In genomic region chr7:96996937-96997511, GRCh38 we compare ENCODE assay signal across 18 cellular contexts. TPM values are rescaled to one million over a fixed set of nuclear protein-coding genes. Genes with fewer than 3 reads are reported as not detected.
A peak's percentile ranks its signal among the peaks of the same experiment; 100 is the strongest.
DNase-seq lines count a peak whose midpoint lies in the region; FAIRE-seq and TF ChIP-seq lines count a peak whose summit lies in the region.
"Had no signal": no experiment of that assay in that cellular context is flagged by ENCODE, and none has a peak within 500 bp of the region (broad histone marks: within the 10 kb centered on the region; RNA-seq: fewer than 3 reads in every experiment).

No MANE protein-coding gene starts in this region.

- POLR2A ChIA-PET in A673 (lab: Charles Lee; ENCODE audit: low non-redundant PET) (no interaction called here), H1 (lab: Charles Lee; ENCODE audit: partially characterized antibody) (interaction anchor here (1.2 to 1.7 kb wide), 2 partner anchors 9 to 27 kb away, joined by 3 to 13 read pairs; partner anchors contain the start of gene DLX6)

- no peak overlapping the region for H4K5ac ChIP-seq in H1 (ENCODE audit: insufficient read length, low read depth, low read length)

- H3K18ac ChIP-seq in H1 (ENCODE audit: extremely low read depth, low read length), result no peak overlapping the region

- H3K27me3 Mint-ChIP-seq in chondrocyte (ENCODE audit: low read depth), result peaks cover 93% of the 10 kb centered on the region

- no peak overlapping the region for H2BK120ac ChIP-seq in H1 (replicated peaks; ENCODE audit: low read depth, low read length)

- H3K4me1 ChIP-seq in A673 (ENCODE audit: insufficient read depth, low read length, poor library complexity, severe bottlenecking) (peaks cover 18% of the 10 kb centered on the region), HUES6 (ENCODE audit: control insufficient read depth, insufficient read depth, low read length) (peaks cover 56% of the 10 kb centered on the region), H1 (replicated peaks in 1 of 4; ENCODE audit: control insufficient read depth in 3 of 4, insufficient read depth in 4 of 4, low read length in 3 of 4) (peaks cover 16 to 42% (median 28%) of the 10 kb centered on the region in 4 experiments)
- H3K4me1 ChIP-seq: A549, Caco-2 had no signal

- H3K36me3 Mint-ChIP-seq in chondrocyte (ENCODE audit: low read depth), result peaks cover 6% of the 10 kb centered on the region

- H2AFZ ChIP-seq in H1 (ENCODE audit: low read length) (no peak overlapping the region), neural cell (ENCODE audit: low read depth, low read length) (no peak overlapping the region)

- H2AK5ac ChIP-seq in H1 (ENCODE audit: low read depth, low read length), result no peak overlapping the region

- H3K4ac ChIP-seq in H1 (replicated peaks; ENCODE audit: insufficient read length, low read depth, low read length), result no peak overlapping the region

- intact Hi-C loops in A673 (cut with micrococcal nuclease; ENCODE audit: unreplicated experiment), result no loop called here

- no peak overlapping the region for H3K4me3 Mint-ChIP-seq in chondrocyte (ENCODE audit: unreplicated experiment)
- H3K4me3 Mint-ChIP-seq: HFFc6 had no signal

- H4K91ac ChIP-seq in H1 (replicated peaks; ENCODE audit: insufficient read length, low read length), result no peak overlapping the region

- H2BK12ac ChIP-seq in H1 (ENCODE audit: low read depth, low read length), result peak overlapping the region; percentile 55; the same call in 1 of the 2 replicates

- H3K14ac ChIP-seq in H1 (ENCODE audit: insufficient read length), result no peak overlapping the region

- no peak for DNase-seq in A673 (ENCODE audit: low spot score)
- DNase-seq in H1 (ENCODE audit: low read depth in 1 of 2, low spot score in 2 of 2), result no peak
- DNase-seq in chondrocyte (ENCODE audit: low spot score), result no peak
- DNase-seq in stimulated activated CD8-positive, alpha-beta memory T cell treated with anti-CD3 and anti-CD28 coated beads, Interleukin-4, amount 100 ng/mL, for 48 hours, result no peak
- DNase-seq in erythroblast (lab: John Stamatoyannopoulos, UW), result no peak
- no peak for DNase-seq in NCI-H187 treated with DMSO at 0.1 percent for 48 hours (lab: John Stamatoyannopoulos, UW)
- DNase-seq: AML-193; Caco-2; HFFc6; Karpas-422; MM.1S; NCI-H1105; NCI-H2029; NCI-H510A treated with DMSO at 0.1 percent for 48 hours; NK-92 treated with Interleukin-12 subunit alpha and Interleukin-12 subunit beta, amount 100 ng/mL, for 24 hours had no signal

- TF ChIP-seq POLR2A in H1 (IDR thresholded peaks at IDR 0.05; ENCODE audit: control extremely low read depth in 1 of 2, low read depth in 2 of 2, low read length in 2 of 2), result no peak
- TF ChIP-seq POLR2A in erythroblast (IDR thresholded peaks at IDR 0.05; ENCODE audit: low read length), result no peak

- H3K9me3 ChIP-seq in A673 (ENCODE audit: low read depth, low read length, poor library complexity, severe bottlenecking) (no peaks in the 10 kb centered on the region), HUES6 (ENCODE audit: control insufficient read depth, insufficient read depth, low read depth, low read length) (no peaks in the 10 kb centered on the region), H1 (ENCODE audit: insufficient read depth in 2 of 2, low read depth in 1 of 2, low read length in 1 of 2) (peaks cover 0 to 5% of the 10 kb centered on the region in 2 experiments; a peak in 1 of 4 replicates), neural cell (ENCODE audit: low read length) (no peaks in the 10 kb centered on the region)
- H3K9me3 ChIP-seq: A549, Caco-2 had no signal

- H4K20me1 ChIP-seq in H1 (replicated peaks in 1 of 2; ENCODE audit: control insufficient read depth in 1 of 2, insufficient read depth in 2 of 2, low read length in 2 of 2), result peaks cover 10 to 42% of the 10 kb centered on the region in 2 experiments
- no peaks in the 10 kb centered on the region for H4K20me1 ChIP-seq in neural cell (ENCODE audit: insufficient read depth)

- no peak overlapping the region for H2BK20ac ChIP-seq in H1 (ENCODE audit: low read length)

- H3K23ac ChIP-seq in H1 (ENCODE audit: insufficient read length), result no peak overlapping the region

- 12% methylated on average over 11 of the region's 14 CpGs; no CpG with 5 or more reads in 1 of the 2 experiments for WGBS in H1 (ENCODE audit: extremely low coverage in 1 of 2, insufficient coverage in 1 of 2, insufficient read length in 1 of 2, insufficient replicate concordance in 2 of 2, low coverage in 1 of 2, low lambda C conversion rate in 2 of 2, missing lambda C conversion rate in 1 of 2), 2 experiments

- H3K27ac ChIP-seq in A673 (ENCODE audit: low read depth, low read length, poor library complexity, severe bottlenecking) (no peak overlapping the region), HUES6 (ENCODE audit: low read depth, low read length) (no peak overlapping the region), H1 (ENCODE audit: low read depth, low read length) (no peak overlapping the region), neural cell (ENCODE audit: low read length) (peak overlapping the region; percentile 100)
- H3K27ac ChIP-seq: A549 had no signal

- FAIRE-seq in H1 (lab: Jason Lieb, UNC), result no peak
- FAIRE-seq: A549 had no signal

- CTCF ChIA-PET in A673 (lab: Charles Lee) (no interaction called here), H1 (lab: Charles Lee; ENCODE audit: partially characterized antibody) (interaction anchor here (1.3 to 12.6 kb wide), 3 partner anchors 10 to 30 kb away, joined by 4 to 150 read pairs (median 13); no protein-coding TSS in a partner anchor)

- H3K36me3 ChIP-seq in A673 (ENCODE audit: insufficient read depth, low read length, poor library complexity, severe bottlenecking), result no peaks in the 10 kb centered on the region
- H3K36me3 ChIP-seq in HUES6 (ENCODE audit: control insufficient read depth, insufficient read depth, low read length), result no peaks in the 10 kb centered on the region
- peaks cover 0 to 5% (median 0%) of the 10 kb centered on the region in 4 experiments; a peak in 1 of 8 replicates for H3K36me3 ChIP-seq in H1 (ENCODE audit: control insufficient read depth in 2 of 4, insufficient read depth in 4 of 4, low read length in 3 of 4)
- H3K36me3 ChIP-seq in neural cell (ENCODE audit: insufficient read depth, low read length), result no peaks in the 10 kb centered on the region

- H3K79me2 ChIP-seq in H1 (ENCODE audit: control insufficient read depth in 1 of 2, insufficient read depth in 2 of 2, low read length in 2 of 2), result no peaks in the 10 kb centered on the region
- H3K79me2 ChIP-seq in neural cell (replicated peaks; ENCODE audit: insufficient read depth, low read length), result peaks cover 84% of the 10 kb centered on the region

- peaks cover 15% of the 10 kb centered on the region for H3K4me1 Mint-ChIP-seq in chondrocyte (ENCODE audit: low read depth)

- H3K4me2 ChIP-seq in H1 (ENCODE audit: insufficient read depth in 1 of 2, low read depth in 2 of 2, low read length in 2 of 2) (peak overlapping the region; percentile 52 to 62), neural cell (ENCODE audit: low read length) (peak overlapping the region; percentile 89)
- H3K4me2 ChIP-seq: A549 had no signal

- H3K9ac ChIP-seq in HUES6 (ENCODE audit: low read length), result no peak overlapping the region
- no peak overlapping the region for H3K9ac ChIP-seq in H1 (replicated peaks in 1 of 4; ENCODE audit: extremely low read depth in 1 of 4, low read depth in 3 of 4, low read length in 3 of 4)
- H3K9ac ChIP-seq in neural cell (ENCODE audit: low read length), result peak overlapping the region; percentile 99

- TF ChIP-seq RAD21 in H1 (IDR thresholded peaks at IDR 0.05 in 1 of 2, conservative IDR thresholded peaks at IDR 0.05 in 1 of 2; ENCODE audit: low read depth in 2 of 2, low read length in 2 of 2) (no peak), neural cell (conservative IDR thresholded peaks at IDR 0.05) (no peak)

- no peaks in the 10 kb centered on the region for H3K9me2 ChIP-seq in neural cell (ENCODE audit: insufficient read depth, low read length)

- TF ChIP-seq EP300 in H1 (IDR thresholded peaks at IDR 0.05; ENCODE audit: borderline replicate concordance in 1 of 2, low read depth in 2 of 2, low read length in 2 of 2), result no peak
- peak; percentile 9 for TF ChIP-seq EP300 in neural cell (conservative IDR thresholded peaks at IDR 0.05; ENCODE audit: poor library complexity, severe bottlenecking)

- H3K79me1 ChIP-seq in H1 (ENCODE audit: low read depth, low read length), result no peaks in the 10 kb centered on the region

- H2BK15ac ChIP-seq in H1 (ENCODE audit: low read length), result 0 out of 2 replicates have a peak overlapping the region, but pooled peaks have one; percentile 85

- no peaks in the 10 kb centered on the region for H3K9me3 Mint-ChIP-seq in chondrocyte (ENCODE audit: low read depth)
- H3K9me3 Mint-ChIP-seq: HFFc6 had no signal

- no peak for TF ChIP-seq CTCF in A673 (conservative IDR thresholded peaks at IDR 0.05; ENCODE audit: low read depth, low read length)
- TF ChIP-seq CTCF in H1 (IDR thresholded peaks at IDR 0.05; ENCODE audit: control extremely low read depth in 1 of 3, insufficient read depth in 1 of 3, low read depth in 1 of 3, low read length in 3 of 3), result no peak
- no peak for TF ChIP-seq CTCF in neural cell (IDR thresholded peaks at IDR 0.05; ENCODE audit: poor library complexity, severe bottlenecking)
- TF ChIP-seq CTCF in chondrocyte (IDR thresholded peaks at IDR 0.05), result no peak

- H3K27me3 ChIP-seq in A673 (replicated peaks; ENCODE audit: insufficient read depth, low read depth, low read length, poor library complexity), result no peaks in the 10 kb centered on the region
- H3K27me3 ChIP-seq in HUES6 (ENCODE audit: control insufficient read depth, insufficient read depth, low read length), result peaks cover 100% of the 10 kb centered on the region
- peaks cover 83 to 99% (median 94%) of the 10 kb centered on the region in 4 experiments for H3K27me3 ChIP-seq in H1 (replicated peaks in 1 of 4; ENCODE audit: control insufficient read depth in 3 of 4, extremely low read depth in 1 of 4, insufficient read depth in 3 of 4, low read length in 3 of 4)
- H3K27me3 ChIP-seq in neural cell (ENCODE audit: insufficient read depth, low read depth, low read length), result peaks cover 5% of the 10 kb centered on the region

- no peaks in the 10 kb centered on the region; the same call in 1 of the 2 replicates for H3K23me2 ChIP-seq in H1 (ENCODE audit: low read depth, low read length)

- no TSS peak for BruUV-seq in A673 (replicated peaks; lab: Mats Ljungman, UMichigan)

- no peak overlapping the region for H3K56ac ChIP-seq in H1 (replicated peaks; ENCODE audit: insufficient read length, low read depth, low read length)

- H4K8ac ChIP-seq in H1 (ENCODE audit: extremely low read depth, insufficient read depth, low read length), result no peak overlapping the region

- H2BK5ac ChIP-seq in H1 (ENCODE audit: low read depth, low read length), result no peak overlapping the region; the same call in 1 of the 2 replicates

- H3F3A ChIP-seq in neural cell (ENCODE audit: insufficient read depth, low read length, poor library complexity, severe bottlenecking), result peaks cover 4% of the 10 kb centered on the region

- no peak overlapping the region for H3K27ac Mint-ChIP-seq in chondrocyte (ENCODE audit: unreplicated experiment)
- H3K27ac Mint-ChIP-seq: HFFc6 had no signal

- H3K4me3 ChIP-seq in A673 (ENCODE audit: low read depth, low read length, poor library complexity, severe bottlenecking) (peak overlapping the region; percentile 9), HUES6 (ENCODE audit: low read depth, low read length) (peak overlapping the region; percentile 16), H1 (ENCODE audit: extremely low read depth in 1 of 4, insufficient read depth in 2 of 4, low read depth in 3 of 4, low read length in 4 of 4) (peak overlapping the region in 1 of 4 experiments; percentile 41; a peak in 1 of 8 replicates), neural cell (ENCODE audit: low read length) (peak overlapping the region; percentile 87)
- H3K4me3 ChIP-seq: A549 had no signal

RNA-seq across cellular contexts. Expression of gene DLX6, which starts 8.3 kb away (rescaled TPM):
- 17.9 and 19.3 TPM in 2 replicates for total RNA-seq in A673 (2021)
- not detected in 2 replicates for total RNA-seq in H1 (2021; fragmentation: NEBNext Ultra II Directional; extraction: Animal tissue kit (Norgen Biotek cat#: 25700))
- polyA plus RNA-seq in H1 (2011; rRNA removed), result not detected in 2 replicates
- not detected for polyA plus RNA-seq in H1 (2011; cell fraction: cytosol; rRNA removed)
- polyA plus RNA-seq in H1 (2011; cell fraction: nucleus; rRNA removed), result not detected
- not detected in 4 replicates for polyA plus RNA-seq in H1 (2012, experiment 1 of 2)
- polyA plus RNA-seq in H1 (2012, experiment 2 of 2), result not detected
- polyA plus RNA-seq in H1 (2013, experiment 1 of 2), result 0.06 TPM
- polyA plus RNA-seq in H1 (2013, experiment 2 of 2), result not detected
- not detected in 2 replicates for polyA minus RNA-seq in H1 (2011; rRNA and poly(A)+ RNA removed)
- polyA minus RNA-seq in H1 (2011; cell fraction: cytosol; rRNA and poly(A)+ RNA removed), result not detected
- not detected for polyA minus RNA-seq in H1 (2011; cell fraction: nucleus; rRNA and poly(A)+ RNA removed)
- polyA plus RNA-seq in neural cell, result 53.6 and 58.8 TPM in 2 replicates
- 94.0 and 104 TPM in 2 replicates for polyA minus RNA-seq in neural cell
- total RNA-seq in chondrocyte, result 2.7 TPM in 1 of 3 replicates, not detected in the others
- total RNA-seq: HFFc6 had no signal
- polyA plus RNA-seq: A549 had no signal

RNA-seq across cellular contexts. Expression of gene DLX5, which starts 27.6 kb away (rescaled TPM):
- total RNA-seq in A673 (2021), result 69.6 and 82.1 TPM in 2 replicates
- not detected in 2 replicates for total RNA-seq in H1 (2021; fragmentation: NEBNext Ultra II Directional; extraction: Animal tissue kit (Norgen Biotek cat#: 25700))
- polyA plus RNA-seq in H1 (2011; rRNA removed), result 0.06 TPM in 1 of 2 replicates, not detected in the other
- not detected for polyA plus RNA-seq in H1 (2011; cell fraction: cytosol; rRNA removed)
- 0.17 TPM for polyA plus RNA-seq in H1 (2011; cell fraction: nucleus; rRNA removed)
- polyA plus RNA-seq in H1 (2012, experiment 1 of 2), result not detected in 4 replicates
- polyA plus RNA-seq in H1 (2012, experiment 2 of 2), result not detected
- not detected for polyA plus RNA-seq in H1 (2013, experiment 1 of 2)
- 0.06 TPM for polyA plus RNA-seq in H1 (2013, experiment 2 of 2)
- 0.22 TPM in 1 of 2 replicates, not detected in the other for polyA minus RNA-seq in H1 (2011; rRNA and poly(A)+ RNA removed)
- polyA minus RNA-seq in H1 (2011; cell fraction: cytosol; rRNA and poly(A)+ RNA removed), result not detected
- 0.60 TPM for polyA minus RNA-seq in H1 (2011; cell fraction: nucleus; rRNA and poly(A)+ RNA removed)
- 40.5 and 44.6 TPM in 2 replicates for polyA plus RNA-seq in neural cell
- 61.4 and 76.9 TPM in 2 replicates for polyA minus RNA-seq in neural cell
- 0.27 to 7.5 TPM (median 0.77 TPM) in 3 replicates for total RNA-seq in chondrocyte
- total RNA-seq: Caco-2, HFFc6 had no signal
- polyA plus RNA-seq: A549 had no signal
